ENCODE assay signal across 10 cellular contexts in genomic region chr6:77368660-77369313, GRCh38.
DNase-seq lines count a peak whose midpoint lies in the region; ATAC-seq and TF ChIP-seq lines count a peak whose summit lies in the region.
"Had no signal": no experiment of that assay in that cellular context is flagged by ENCODE, and none has a peak within 500 bp of the region (broad histone marks: within the 10 kb centered on the region; RNA-seq: fewer than 3 reads in every experiment).

No MANE protein-coding gene starts in this region.

- H3K36me3 ChIP-seq in RWPE2 (ENCODE audit: low read depth) (peaks cover 3% of the 10 kb centered on the region; the same call in 1 of the 2 replicates), neuron (ENCODE audit: insufficient read depth, low read length) (no peaks in the 10 kb centered on the region), OCI-LY7 (ENCODE audit: insufficient read depth, low read length) (no peaks in the 10 kb centered on the region)
- H3K36me3 ChIP-seq: SJCRH30 had no signal

- H3K4me1 Mint-ChIP-seq in CD4-positive, alpha-beta T cell (ENCODE audit: low read depth): no peaks in the 10 kb centered on the region

- POLR2A ChIA-PET in CD4-positive, alpha-beta T cell (lab: Charles Lee): no interaction called here
- POLR2A ChIA-PET in OCI-LY7 (lab: Charles Lee): no interaction called here

- H3K27ac ChIP-seq in RWPE2 (ENCODE audit: poor library complexity, severe bottlenecking) (peak overlapping the region; percentile 45), OCI-LY7 (ENCODE audit: low read depth, low read length, poor library complexity, severe bottlenecking) (no peak overlapping the region)
- H3K27ac ChIP-seq in CD4-positive, alpha-beta T cell (ENCODE audit: low read depth, low read length): no peak overlapping the region
- H3K27ac ChIP-seq: SJCRH30 had no signal

- TF ChIP-seq CTCF in RWPE2 (IDR thresholded peaks at IDR 0.05; ENCODE audit: poor library complexity, severe bottlenecking): no peak
- TF ChIP-seq CTCF in CD4-positive, alpha-beta T cell (IDR thresholded peaks at IDR 0.05): no peak
- TF ChIP-seq CTCF in OCI-LY7 (conservative IDR thresholded peaks at IDR 0.05; ENCODE audit: low read length): no peak

- intact Hi-C loops in Right ventricle myocardium inferior (cut with DNase I): no loop called here
- intact Hi-C loops in CD4-positive, alpha-beta T cell (cut with DNase I, micrococcal nuclease): no loop called here
- intact Hi-C loops in OCI-LY7 (cut with micrococcal nuclease; ENCODE audit: unreplicated experiment): no loop called here

- H3K27me3 ChIP-seq in RWPE2 (ENCODE audit: insufficient read depth, poor library complexity, severe bottlenecking): no peaks in the 10 kb centered on the region
- peaks cover 2% of the 10 kb centered on the region for H3K27me3 ChIP-seq in neuron (ENCODE audit: insufficient read depth, low read length)
- H3K27me3 ChIP-seq in CD4-positive, alpha-beta T cell (ENCODE audit: control insufficient read depth, insufficient read depth, low read length): no peaks in the 10 kb centered on the region
- H3K27me3 ChIP-seq: SJCRH30 had no signal

- H3K9me3 ChIP-seq in RWPE2 (ENCODE audit: severe bottlenecking): no peaks in the 10 kb centered on the region
- no peaks in the 10 kb centered on the region for H3K9me3 ChIP-seq in neuron (ENCODE audit: low read length)
- no peaks in the 10 kb centered on the region for H3K9me3 ChIP-seq in CD4-positive, alpha-beta T cell (ENCODE audit: control insufficient read depth, low read length)
- no peaks in the 10 kb centered on the region for H3K9me3 ChIP-seq in OCI-LY7 (ENCODE audit: low read length)
- H3K9me3 ChIP-seq: SJCRH30 had no signal

- H2AFZ ChIP-seq in neuron (ENCODE audit: low read depth, low read length) (no peak overlapping the region), OCI-LY7 (ENCODE audit: low read length) (no peak overlapping the region)

- H3K27me3 Mint-ChIP-seq in CD4-positive, alpha-beta T cell: no peaks in the 10 kb centered on the region

- no peaks in the 10 kb centered on the region for H3K4me1 ChIP-seq in RWPE2 (ENCODE audit: insufficient read depth, poor library complexity, severe bottlenecking)
- H3K4me1 ChIP-seq in neuron (ENCODE audit: insufficient read depth, low read length): no peaks in the 10 kb centered on the region
- no peaks in the 10 kb centered on the region for H3K4me1 ChIP-seq in OCI-LY7 (ENCODE audit: insufficient read depth, low read length, poor library complexity, severe bottlenecking)
- H3K4me1 ChIP-seq: SJCRH30 had no signal

- H3K79me2 ChIP-seq in OCI-LY7 (ENCODE audit: insufficient read depth, low read depth, low read length): no peaks in the 10 kb centered on the region

- CTCF ChIA-PET in CD4-positive, alpha-beta T cell (lab: Charles Lee): no interaction called here
- CTCF ChIA-PET in OCI-LY7 (lab: Charles Lee; ENCODE audit: unreplicated experiment): no interaction called here

- no TSS peak for BruUV-seq in OCI-LY7 (replicated peaks; lab: Mats Ljungman, UMichigan)

- DNase-seq in CD1c-positive myeloid dendritic cell (ENCODE audit: extremely low spot score): peak; percentile 7
- no peak for DNase-seq in RWPE2 (ENCODE audit: low spot score)
- peak; percentile 71 for DNase-seq in Right ventricle myocardium inferior (ENCODE audit: missing footprints)
- DNase-seq in CD4-positive, alpha-beta T cell: no peak
- no peak for DNase-seq in OCI-LY7 (ENCODE audit: low spot score)
- DNase-seq in NCI-H1436 (lab: John Stamatoyannopoulos, UW): no peak
- no peak for DNase-seq in stimulated activated naive CD4-positive, alpha-beta T cell treated with Interleukin-2 at 50 U/mL for 16 hours (lab: John Stamatoyannopoulos, UW)
- DNase-seq: caudate nucleus, SJCRH30 had no signal

- H3K4me3 ChIP-seq in RWPE2 (ENCODE audit: severe bottlenecking) (peak overlapping the region; percentile 45), neuron (ENCODE audit: low read length) (peak overlapping the region; percentile 22), OCI-LY7 (ENCODE audit: low read depth, low read length, poor library complexity, severe bottlenecking) (no peak overlapping the region)
- H3K4me3 ChIP-seq: SJCRH30 had no signal

- no peak overlapping the region for H3K4me3 Mint-ChIP-seq in CD4-positive, alpha-beta T cell

- no peak overlapping the region for H3K4me2 ChIP-seq in OCI-LY7 (ENCODE audit: low read length)

- peaks cover 11% of the 10 kb centered on the region for H3K9me3 Mint-ChIP-seq in CD4-positive, alpha-beta T cell

- peak; percentile 83 for ATAC-seq in RWPE2 (ENCODE audit: low read depth)
- ATAC-seq in Right ventricle myocardium inferior: peak; percentile 89
- ATAC-seq in CD4-positive, alpha-beta T cell (ENCODE audit: poor library complexity): no peak

- H3K9me2 ChIP-seq in OCI-LY7 (ENCODE audit: insufficient read depth, low read length): no peaks in the 10 kb centered on the region

- no peaks in the 10 kb centered on the region for H3K36me3 Mint-ChIP-seq in CD4-positive, alpha-beta T cell (ENCODE audit: low read depth)

- no peaks in the 10 kb centered on the region for H4K20me1 ChIP-seq in OCI-LY7 (ENCODE audit: insufficient read depth, low read length)

- H3K27ac Mint-ChIP-seq in CD4-positive, alpha-beta T cell: no peak overlapping the region

Comparison
In these comparisons a context has a peak if more than half of its experiments do, and no peak if none do; other contexts are left out.
1. DNase-seq: peak in CD1c-positive myeloid dendritic cell (single experiment) and Right ventricle myocardium inferior (single experiment); none in RWPE2 (single experiment), CD4-positive, alpha-beta T cell (0 of 10), OCI-LY7 (single experiment), NCI-H1436 (single experiment) and stimulated activated naive CD4-positive, alpha-beta T cell treated with Interleukin-2 at 50 U/mL for 16 hours (single experiment).